ENCODE assay signal across 2 cellular contexts in genomic region chr16:66631558-66631957, GRCh38. TPM values are rescaled to one million over a fixed set of nuclear protein-coding genes. Genes with fewer than 3 reads are reported as not detected.
"Had no signal": no experiment of that assay in that cellular context is flagged by ENCODE, and none has a peak within 500 bp of the region (broad histone marks: within the 10 kb centered on the region; RNA-seq: fewer than 3 reads in every experiment).

No MANE protein-coding gene starts in this region.

RNA-seq across cellular contexts. Expression of gene CMTM2, which starts 52.3 kb away (rescaled TPM):
- total RNA-seq: activated B cell treated with CpG ODN at 0.5 μM for 24 hours, WTC11 had no signal
